Comparison of ENCODE assay signal across 2 cellular contexts in the genomic region with DNA sequence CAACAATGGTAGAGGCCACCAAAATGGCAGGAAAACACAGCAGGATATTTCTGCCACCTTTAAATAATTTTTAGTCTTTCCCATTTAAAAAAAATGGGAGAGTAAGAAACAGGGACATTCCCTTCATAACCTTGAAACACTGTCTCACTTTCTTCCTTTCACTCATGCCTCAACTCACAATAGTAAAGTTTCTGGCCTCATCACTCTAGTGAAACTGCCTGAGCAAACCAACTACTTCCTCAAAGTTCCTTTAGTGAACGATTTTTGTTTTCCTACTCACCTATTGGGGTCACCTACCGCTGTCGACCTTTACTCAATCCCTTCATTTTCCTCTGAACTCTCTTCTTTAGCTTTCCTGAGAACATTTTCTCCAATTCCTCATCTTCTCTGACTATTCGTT.
TF ChIP-seq lines count a peak whose summit lies in the region.

No MANE protein-coding gene starts in this region.

TF ChIP-seq in HEK293, 187 proteins besides CTCF, POLR2A, EP300 and RAD21:
- TF ChIP-seq ZNF707 (tag by site-specific recombination; IDR thresholded peaks at IDR 0.05) (no peak), SCRT2 (tag by site-specific recombination; IDR thresholded peaks at IDR 0.05) (no peak), ZBTB21 (tag by site-specific recombination; IDR thresholded peaks at IDR 0.05) (no peak), PRDM1 (tag by site-specific recombination; IDR thresholded peaks at IDR 0.05) (peak; percentile 79), ZNF776 (tag by site-specific recombination; IDR thresholded peaks at IDR 0.05; ENCODE audit: borderline replicate concordance) (no peak)

TF ChIP-seq in PFSK-1, 5 proteins besides CTCF, POLR2A, EP300 and RAD21:
- TF ChIP-seq POLR2AphosphoS5 (IDR thresholded peaks at IDR 0.05; ENCODE audit: low read depth, low read length), result peak; percentile 40; the same call in 1 of the 2 replicates
- TF ChIP-seq FOXP2 (optimal IDR thresholded peaks at IDR 0.05; ENCODE audit: borderline replicate concordance, extremely low read depth, extremely low read length, insufficient read depth), result no peak
